Comparison of ENCODE assay signal across 9 cellular contexts in genomic region chr19:50836543-50837195, GRCh38. TPM values are rescaled to one million over a fixed set of nuclear protein-coding genes. Genes with fewer than 3 reads are reported as not detected.
DNase-seq lines count a peak whose midpoint lies in the region; ATAC-seq and TF ChIP-seq lines count a peak whose summit lies in the region.
"Had no signal": no experiment of that assay in that cellular context is flagged by ENCODE, and none has a peak within 500 bp of the region (broad histone marks: within the 10 kb centered on the region; RNA-seq: fewer than 3 reads in every experiment).

No MANE protein-coding gene starts in this region.

- H3K9me3 ChIP-seq in HUES48 (ENCODE audit: control insufficient read depth, insufficient read depth, low read length): no peaks in the 10 kb centered on the region

- H3K27me3 ChIP-seq in HUES48 (ENCODE audit: control insufficient read depth, insufficient read depth, low read length): peaks cover 37% of the 10 kb centered on the region

- intact Hi-C loops in CD14-positive monocyte (cut with micrococcal nuclease): no loop called here
- intact Hi-C loops in MCF 10A (cut with micrococcal nuclease): no loop called here

- no peak overlapping the region for H3K27ac ChIP-seq in HUES48 (ENCODE audit: low read depth, low read length)

- POLR2A ChIA-PET in MCF 10A (lab: Yijun Ruan, JAX): interaction anchor here (0.5 kb wide), 1 partner anchor 852 kb away, joined by 3 read pairs; no protein-coding TSS in a partner anchor

- H3K4me3 ChIP-seq in HUES48 (ENCODE audit: low read depth, low read length): peak overlapping the region; percentile 92; the same call in 1 of the 2 replicates

- H3K4me1 Mint-ChIP-seq in CD14-positive monocyte (peaks cover 13% of the 10 kb centered on the region), MCF 10A (ENCODE audit: insufficient read depth, unreplicated experiment) (no peaks in the 10 kb centered on the region)
- peaks cover 0 to 17% of the 10 kb centered on the region in 2 donors for H3K4me1 Mint-ChIP-seq in natural killer cell treated with Interleukin-12 subunit alpha and Interleukin-12 subunit beta and Interleukin-15 and Interleukin-18, amount 100 ng/mL, for 72 hours (ENCODE audit: low read depth in 2 of 2)

- H3K36me3 ChIP-seq in HUES48 (ENCODE audit: control insufficient read depth, insufficient read depth, low read length): no peaks in the 10 kb centered on the region

- ATAC-seq in natural killer cell treated with Interleukin-12 subunit alpha and Interleukin-12 subunit beta and Interleukin-15 and Interleukin-18, amount 100 ng/mL, for 72 hours: no peak
- no peak for ATAC-seq in HG03039 (IDR thresholded peaks at IDR 0.05; ENCODE audit: unreplicated experiment)

- H3K27ac Mint-ChIP-seq in CD14-positive monocyte (peak overlapping the region in 1 of 7 donors; percentile 78), MCF 10A (ENCODE audit: low read depth, unreplicated experiment) (no peak overlapping the region)
- H3K27ac Mint-ChIP-seq in natural killer cell treated with Interleukin-12 subunit alpha and Interleukin-12 subunit beta and Interleukin-15 and Interleukin-18, amount 100 ng/mL, for 72 hours: no peak overlapping the region

- CTCF ChIA-PET in MCF 10A (lab: Yijun Ruan, JAX): interaction anchor here (0.7 to 1.2 kb wide), 3 partner anchors 85 to 184 kb away, joined by 4 to 5 read pairs (median 4); no protein-coding TSS in a partner anchor

- DNase-seq in CD14-positive monocyte (ENCODE audit: low spot score) (no peak), MCF 10A (ENCODE audit: unreplicated experiment) (no peak), NCI-H1436 treated with DMSO at 0.1 percent for 48 hours (lab: John Stamatoyannopoulos, UW) (no peak), NCI-H1092 treated with DMSO at 0.1 percent for 48 hours (lab: John Stamatoyannopoulos, UW) (no peak), NCI-H187 (lab: John Stamatoyannopoulos, UW) (no peak)
- no peak for DNase-seq in natural killer cell treated with Interleukin-12 subunit alpha and Interleukin-12 subunit beta and Interleukin-15 and Interleukin-18, amount 100 ng/mL, for 72 hours (ENCODE audit: low spot score)

- H3K9ac ChIP-seq in HUES48 (ENCODE audit: low read depth, low read length): no peak overlapping the region

- H3K4me3 Mint-ChIP-seq in CD14-positive monocyte: peak overlapping the region; percentile 79 to 95
- H3K4me3 Mint-ChIP-seq in MCF 10A (ENCODE audit: unreplicated experiment): peak overlapping the region; percentile 76
- H3K4me3 Mint-ChIP-seq in natural killer cell treated with Interleukin-12 subunit alpha and Interleukin-12 subunit beta and Interleukin-15 and Interleukin-18, amount 100 ng/mL, for 72 hours: peak overlapping the region; percentile 73

- H3K27me3 Mint-ChIP-seq in CD14-positive monocyte (ENCODE audit: low read depth in 3 of 3): peaks cover 48 to 74% (median 52%) of the 10 kb centered on the region in 3 donors
- peaks cover 21% of the 10 kb centered on the region for H3K27me3 Mint-ChIP-seq in MCF 10A (ENCODE audit: insufficient read depth, unreplicated experiment)
- H3K27me3 Mint-ChIP-seq in natural killer cell treated with Interleukin-12 subunit alpha and Interleukin-12 subunit beta and Interleukin-15 and Interleukin-18, amount 100 ng/mL, for 72 hours: peaks cover 23 to 31% of the 10 kb centered on the region in 2 donors

- no TSS peak for BruUV-seq in MCF 10A (replicated peaks; lab: Mats Ljungman, UMichigan)

- H3K36me3 Mint-ChIP-seq in CD14-positive monocyte (peaks cover 0 to 2% of the 10 kb centered on the region in 2 donors), MCF 10A (ENCODE audit: insufficient read depth, unreplicated experiment) (no peaks in the 10 kb centered on the region)
- H3K36me3 Mint-ChIP-seq in natural killer cell treated with Interleukin-12 subunit alpha and Interleukin-12 subunit beta and Interleukin-15 and Interleukin-18, amount 100 ng/mL, for 72 hours: no peaks in the 10 kb centered on the region

- TF ChIP-seq CTCF in CD14-positive monocyte (IDR thresholded peaks at IDR 0.05) (no peak), MCF 10A (IDR thresholded peaks at IDR 0.05; ENCODE audit: unreplicated experiment) (no peak)

- H3K4me1 ChIP-seq in HUES48 (ENCODE audit: control insufficient read depth, insufficient read depth, low read length): peaks cover 3% of the 10 kb centered on the region; the same call in 1 of the 2 replicates

- H3K9me3 Mint-ChIP-seq in CD14-positive monocyte: peaks cover 0 to 10% (median 0%) of the 10 kb centered on the region in 7 donors
- peaks cover 14% of the 10 kb centered on the region for H3K9me3 Mint-ChIP-seq in MCF 10A (ENCODE audit: unreplicated experiment)
- no peaks in the 10 kb centered on the region for H3K9me3 Mint-ChIP-seq in natural killer cell treated with Interleukin-12 subunit alpha and Interleukin-12 subunit beta and Interleukin-15 and Interleukin-18, amount 100 ng/mL, for 72 hours

RNA-seq across cellular contexts. Expression of gene KLK15, which starts 3.3 kb away (rescaled TPM):
- not detected for polyA plus RNA-seq in CD14-positive monocyte
- total RNA-seq in MCF 10A (2022): not detected in 2 replicates
- total RNA-seq in natural killer cell treated with Interleukin-12 subunit alpha and Interleukin-12 subunit beta and Interleukin-15 and Interleukin-18, amount 100 ng/mL, for 72 hours: not detected
- total RNA-seq: pulmonary artery endothelial cell had no signal

RNA-seq across cellular contexts. Expression of gene KLK1, which starts 13.1 kb away (rescaled TPM):
- under 1 TPM in 1 of 2 donors, not detected in 1; 0.66 TPM for polyA plus RNA-seq in CD14-positive monocyte
- 0.84 and 0.88 TPM in 2 replicates for total RNA-seq in MCF 10A (2022)
- total RNA-seq in natural killer cell treated with Interleukin-12 subunit alpha and Interleukin-12 subunit beta and Interleukin-15 and Interleukin-18, amount 100 ng/mL, for 72 hours: not detected
- total RNA-seq: pulmonary artery endothelial cell had no signal

RNA-seq across cellular contexts. Expression of gene KLK3, which starts 18.0 kb away (rescaled TPM):
- not detected for polyA plus RNA-seq in CD14-positive monocyte
- total RNA-seq in MCF 10A (2022): not detected in 2 replicates
- not detected for total RNA-seq in natural killer cell treated with Interleukin-12 subunit alpha and Interleukin-12 subunit beta and Interleukin-15 and Interleukin-18, amount 100 ng/mL, for 72 hours
- total RNA-seq: pulmonary artery endothelial cell had no signal

RNA-seq across cellular contexts. Expression of gene KLK2, which starts 36.6 kb away (rescaled TPM):
- polyA plus RNA-seq in CD14-positive monocyte: not detected
- not detected in 2 replicates for total RNA-seq in MCF 10A (2022)
- total RNA-seq in natural killer cell treated with Interleukin-12 subunit alpha and Interleukin-12 subunit beta and Interleukin-15 and Interleukin-18, amount 100 ng/mL, for 72 hours: not detected
- total RNA-seq: pulmonary artery endothelial cell had no signal

RNA-seq across cellular contexts. Expression of gene ACP4, which starts 46.5 kb away (rescaled TPM):
- not detected for polyA plus RNA-seq in CD14-positive monocyte
- not detected in 2 replicates for total RNA-seq in MCF 10A (2022)
- not detected for total RNA-seq in natural killer cell treated with Interleukin-12 subunit alpha and Interleukin-12 subunit beta and Interleukin-15 and Interleukin-18, amount 100 ng/mL, for 72 hours
- total RNA-seq: pulmonary artery endothelial cell had no signal
